ENCODE assay signal across 1 cellular context in genomic region chr18:13136689-13137040, GRCh38.
TF ChIP-seq lines count a peak whose summit lies in the region.

No MANE protein-coding gene starts in this region.

TF ChIP-seq in IMR-90, 13 proteins besides CTCF, POLR2A, EP300 and RAD21 (continued from another document):
- no peak for TF ChIP-seq RFX5 (IDR thresholded peaks at IDR 0.05; ENCODE audit: low read depth, low read length)
